In the genomic region with DNA sequence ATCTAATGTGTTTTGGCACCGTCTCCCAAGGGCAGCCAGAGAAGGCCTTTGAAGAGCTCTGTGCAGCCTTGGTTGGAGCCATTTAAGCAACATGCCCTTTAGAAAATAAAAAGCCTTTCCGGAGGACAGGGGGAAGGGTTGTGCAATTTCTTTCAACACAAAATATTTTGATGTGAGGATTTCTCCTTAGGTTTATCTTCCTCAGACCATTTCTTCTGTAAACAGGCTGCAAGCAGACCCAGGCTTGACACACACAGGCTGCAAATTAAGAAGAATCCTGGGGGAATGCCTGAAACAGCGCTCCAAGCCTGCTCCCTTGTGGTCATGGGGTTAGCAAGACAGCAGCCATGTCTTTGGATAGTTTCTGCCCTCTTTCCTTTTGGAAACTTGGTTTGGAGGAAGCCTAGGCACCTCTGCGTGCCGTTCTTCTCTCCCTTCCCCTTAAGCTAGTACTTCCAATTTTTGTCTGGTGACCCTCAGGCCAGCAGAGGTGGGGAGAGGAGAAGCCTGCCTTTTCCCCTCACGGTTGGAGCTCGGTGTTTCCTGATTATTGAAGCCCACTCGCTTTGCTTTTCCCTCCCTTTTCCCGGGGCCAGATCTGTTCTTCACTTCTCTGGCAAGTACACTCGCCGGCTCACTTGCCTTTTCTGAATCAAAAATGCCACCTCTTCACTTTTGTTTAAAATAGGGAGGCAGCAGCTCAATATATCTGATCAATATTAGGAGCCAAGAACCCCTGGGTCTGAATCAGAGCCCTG, we compare ENCODE assay signal across 9 cellular contexts. TPM values are rescaled to one million over a fixed set of nuclear protein-coding genes. Genes with fewer than 3 reads are reported as not detected.
DNase-seq lines count a peak whose midpoint lies in the region; ATAC-seq, FAIRE-seq and TF ChIP-seq lines count a peak whose summit lies in the region.
"Had no signal": no experiment of that assay in that cellular context is flagged by ENCODE, and none has a peak within 500 bp of the region (broad histone marks: within the 10 kb centered on the region; RNA-seq: fewer than 3 reads in every experiment).

No MANE protein-coding gene starts in this region.

- no peak overlapping the region for H3K27ac Mint-ChIP-seq in activated T-cell treated with anti-CD3 and anti-CD28 coated beads, Interleukin-2, amount 50 U/mL, for 24 hours

- H3K4me3 ChIP-seq in right atrium auricular region = no peak overlapping the region

- peak; percentile 4 for DNase-seq in HTR-8/SVneo (ENCODE audit: insufficient read length, low spot score)
- DNase-seq in right atrium auricular region (ENCODE audit: low spot score) = peak; percentile 78
- DNase-seq in smooth muscle cell of the brain vasculature (ENCODE audit: low read depth, low spot score) = peak; percentile 57
- no peak for DNase-seq in activated T-cell treated with anti-CD3 and anti-CD28 coated beads, Interleukin-2, amount 50 U/mL, for 24 hours
- no peak for DNase-seq in DMS79 treated with DMSO at 0.1 percent for 48 hours (lab: John Stamatoyannopoulos, UW)
- no peak for DNase-seq in RCC 7860 (ENCODE audit: low spot score)

- H3K27me3 Mint-ChIP-seq in activated T-cell treated with anti-CD3 and anti-CD28 coated beads, Interleukin-2, amount 50 U/mL, for 24 hours = no peaks in the 10 kb centered on the region

- H3K27ac ChIP-seq in right atrium auricular region = peak overlapping the region; percentile 47 to 64

- H3K4me1 ChIP-seq in right atrium auricular region = peaks cover 0 to 15% of the 10 kb centered on the region in 2 donors

- no peaks in the 10 kb centered on the region for H3K9me3 ChIP-seq in right atrium auricular region

- no peaks in the 10 kb centered on the region for H3K36me3 Mint-ChIP-seq in activated T-cell treated with anti-CD3 and anti-CD28 coated beads, Interleukin-2, amount 50 U/mL, for 24 hours (ENCODE audit: low read depth)

- H3K27me3 ChIP-seq in right atrium auricular region = no peaks in the 10 kb centered on the region

- no peak overlapping the region for H3K4me3 Mint-ChIP-seq in activated T-cell treated with anti-CD3 and anti-CD28 coated beads, Interleukin-2, amount 50 U/mL, for 24 hours

- ATAC-seq in SK-N-SH treated with all-trans-retinoic acid at 6 μM for 48 hours (peak; percentile 50), GM21367 (IDR thresholded peaks at IDR 0.05; ENCODE audit: unreplicated experiment) (no peak)

- peaks cover 28% of the 10 kb centered on the region for H3K4me1 Mint-ChIP-seq in activated T-cell treated with anti-CD3 and anti-CD28 coated beads, Interleukin-2, amount 50 U/mL, for 24 hours (ENCODE audit: low read depth)

- peaks cover 7% of the 10 kb centered on the region for H3K9me3 Mint-ChIP-seq in activated T-cell treated with anti-CD3 and anti-CD28 coated beads, Interleukin-2, amount 50 U/mL, for 24 hours

- TF ChIP-seq CTCF in right atrium auricular region (IDR thresholded peaks at IDR 0.05) = peak in 1 of 2 donors; percentile 50

- FAIRE-seq in HTR-8/SVneo (lab: Jason Lieb, UNC) (no peak), RCC 7860 (lab: Jason Lieb, UNC) (no peak)

- no peaks in the 10 kb centered on the region for H3K36me3 ChIP-seq in right atrium auricular region

TF ChIP-seq in SK-N-SH treated with all-trans-retinoic acid at 6 μM for 48 hours, 23 proteins besides CTCF, POLR2A, EP300 and RAD21 (continues in another document):
- TF ChIP-seq ZNF8 (CRISPR knock-in tag; IDR thresholded peaks at IDR 0.05) = no peak
- no peak for TF ChIP-seq GLIS3 (CRISPR knock-in tag; IDR thresholded peaks at IDR 0.05)
- TF ChIP-seq ZNF565 (CRISPR knock-in tag; conservative IDR thresholded peaks at IDR 0.05; ENCODE audit: low read depth) = no peak
- TF ChIP-seq, protein P1, sequence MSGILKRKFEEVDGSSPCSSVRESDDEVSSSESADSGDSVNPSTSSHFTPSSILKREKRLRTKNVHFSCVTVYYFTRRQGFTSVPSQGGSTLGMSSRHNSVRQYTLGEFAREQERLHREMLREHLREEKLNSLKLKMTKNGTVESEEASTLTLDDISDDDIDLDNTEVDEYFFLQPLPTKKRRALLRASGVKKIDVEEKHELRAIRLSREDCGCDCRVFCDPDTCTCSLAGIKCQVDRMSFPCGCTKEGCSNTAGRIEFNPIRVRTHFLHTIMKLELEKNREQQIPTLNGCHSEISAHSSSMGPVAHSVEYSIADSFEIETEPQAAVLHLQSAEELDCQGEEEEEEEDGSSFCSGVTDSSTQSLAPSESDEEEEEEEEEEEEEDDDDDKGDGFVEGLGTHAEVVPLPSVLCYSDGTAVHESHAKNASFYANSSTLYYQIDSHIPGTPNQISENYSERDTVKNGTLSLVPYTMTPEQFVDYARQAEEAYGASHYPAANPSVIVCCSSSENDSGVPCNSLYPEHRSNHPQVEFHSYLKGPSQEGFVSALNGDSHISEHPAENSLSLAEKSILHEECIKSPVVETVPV (CRISPR knock-in tag; IDR thresholded peaks at IDR 0.05) = no peak
- TF ChIP-seq SNAI2 (CRISPR knock-in tag; IDR thresholded peaks at IDR 0.05) = peak; percentile 85; the same call in 1 of the 2 replicates
- 0 out of 2 replicates have a peak, but pooled peaks have one; percentile 67 for TF ChIP-seq CSDC2 (CRISPR knock-in tag; IDR thresholded peaks at IDR 0.05)
- no peak for TF ChIP-seq TCF4 (CRISPR knock-in tag; IDR thresholded peaks at IDR 0.05; ENCODE audit: borderline replicate concordance)
- TF ChIP-seq ZFP30 (CRISPR knock-in tag; IDR thresholded peaks at IDR 0.05) = no peak
- TF ChIP-seq ZFP3 (CRISPR knock-in tag; IDR thresholded peaks at IDR 0.05) = 0 out of 2 replicates have a peak, but pooled peaks have one; percentile 19
- peak; percentile 56; the same call in 1 of the 2 replicates for TF ChIP-seq ZC3H10 (CRISPR knock-in tag; IDR thresholded peaks at IDR 0.05)
- no peak for TF ChIP-seq PPARA (CRISPR knock-in tag; IDR thresholded peaks at IDR 0.05; ENCODE audit: borderline replicate concordance)
- no peak for TF ChIP-seq BACH2 (CRISPR knock-in tag; IDR thresholded peaks at IDR 0.05; ENCODE audit: borderline replicate concordance)
- TF ChIP-seq, protein P2, sequence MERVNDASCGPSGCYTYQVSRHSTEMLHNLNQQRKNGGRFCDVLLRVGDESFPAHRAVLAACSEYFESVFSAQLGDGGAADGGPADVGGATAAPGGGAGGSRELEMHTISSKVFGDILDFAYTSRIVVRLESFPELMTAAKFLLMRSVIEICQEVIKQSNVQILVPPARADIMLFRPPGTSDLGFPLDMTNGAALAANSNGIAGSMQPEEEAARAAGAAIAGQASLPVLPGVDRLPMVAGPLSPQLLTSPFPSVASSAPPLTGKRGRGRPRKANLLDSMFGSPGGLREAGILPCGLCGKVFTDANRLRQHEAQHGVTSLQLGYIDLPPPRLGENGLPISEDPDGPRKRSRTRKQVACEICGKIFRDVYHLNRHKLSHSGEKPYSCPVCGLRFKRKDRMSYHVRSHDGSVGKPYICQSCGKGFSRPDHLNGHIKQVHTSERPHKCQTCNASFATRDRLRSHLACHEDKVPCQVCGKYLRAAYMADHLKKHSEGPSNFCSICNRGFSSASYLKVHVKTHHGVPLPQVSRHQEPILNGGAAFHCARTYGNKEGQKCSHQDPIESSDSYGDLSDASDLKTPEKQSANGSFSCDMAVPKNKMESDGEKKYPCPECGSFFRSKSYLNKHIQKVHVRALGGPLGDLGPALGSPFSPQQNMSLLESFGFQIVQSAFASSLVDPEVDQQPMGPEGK (CRISPR knock-in tag; IDR thresholded peaks at IDR 0.05; ENCODE audit: borderline replicate concordance) = no peak
- TF ChIP-seq, protein P3, sequence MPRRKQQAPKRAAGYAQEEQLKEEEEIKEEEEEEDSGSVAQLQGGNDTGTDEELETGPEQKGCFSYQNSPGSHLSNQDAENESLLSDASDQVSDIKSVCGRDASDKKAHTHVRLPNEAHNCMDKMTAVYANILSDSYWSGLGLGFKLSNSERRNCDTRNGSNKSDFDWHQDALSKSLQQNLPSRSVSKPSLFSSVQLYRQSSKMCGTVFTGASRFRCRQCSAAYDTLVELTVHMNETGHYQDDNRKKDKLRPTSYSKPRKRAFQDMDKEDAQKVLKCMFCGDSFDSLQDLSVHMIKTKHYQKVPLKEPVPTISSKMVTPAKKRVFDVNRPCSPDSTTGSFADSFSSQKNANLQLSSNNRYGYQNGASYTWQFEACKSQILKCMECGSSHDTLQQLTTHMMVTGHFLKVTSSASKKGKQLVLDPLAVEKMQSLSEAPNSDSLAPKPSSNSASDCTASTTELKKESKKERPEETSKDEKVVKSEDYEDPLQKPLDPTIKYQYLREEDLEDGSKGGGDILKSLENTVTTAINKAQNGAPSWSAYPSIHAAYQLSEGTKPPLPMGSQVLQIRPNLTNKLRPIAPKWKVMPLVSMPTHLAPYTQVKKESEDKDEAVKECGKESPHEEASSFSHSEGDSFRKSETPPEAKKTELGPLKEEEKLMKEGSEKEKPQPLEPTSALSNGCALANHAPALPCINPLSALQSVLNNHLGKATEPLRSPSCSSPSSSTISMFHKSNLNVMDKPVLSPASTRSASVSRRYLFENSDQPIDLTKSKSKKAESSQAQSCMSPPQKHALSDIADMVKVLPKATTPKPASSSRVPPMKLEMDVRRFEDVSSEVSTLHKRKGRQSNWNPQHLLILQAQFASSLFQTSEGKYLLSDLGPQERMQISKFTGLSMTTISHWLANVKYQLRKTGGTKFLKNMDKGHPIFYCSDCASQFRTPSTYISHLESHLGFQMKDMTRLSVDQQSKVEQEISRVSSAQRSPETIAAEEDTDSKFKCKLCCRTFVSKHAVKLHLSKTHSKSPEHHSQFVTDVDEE (CRISPR knock-in tag; IDR thresholded peaks at IDR 0.05) = no peak
- no peak; the same call in 1 of the 2 replicates for TF ChIP-seq OSR1 (CRISPR knock-in tag; IDR thresholded peaks at IDR 0.05)
- no peak for TF ChIP-seq ARNTL (CRISPR knock-in tag; IDR thresholded peaks at IDR 0.05; ENCODE audit: borderline replicate concordance, low read depth)
- TF ChIP-seq, protein P4, sequence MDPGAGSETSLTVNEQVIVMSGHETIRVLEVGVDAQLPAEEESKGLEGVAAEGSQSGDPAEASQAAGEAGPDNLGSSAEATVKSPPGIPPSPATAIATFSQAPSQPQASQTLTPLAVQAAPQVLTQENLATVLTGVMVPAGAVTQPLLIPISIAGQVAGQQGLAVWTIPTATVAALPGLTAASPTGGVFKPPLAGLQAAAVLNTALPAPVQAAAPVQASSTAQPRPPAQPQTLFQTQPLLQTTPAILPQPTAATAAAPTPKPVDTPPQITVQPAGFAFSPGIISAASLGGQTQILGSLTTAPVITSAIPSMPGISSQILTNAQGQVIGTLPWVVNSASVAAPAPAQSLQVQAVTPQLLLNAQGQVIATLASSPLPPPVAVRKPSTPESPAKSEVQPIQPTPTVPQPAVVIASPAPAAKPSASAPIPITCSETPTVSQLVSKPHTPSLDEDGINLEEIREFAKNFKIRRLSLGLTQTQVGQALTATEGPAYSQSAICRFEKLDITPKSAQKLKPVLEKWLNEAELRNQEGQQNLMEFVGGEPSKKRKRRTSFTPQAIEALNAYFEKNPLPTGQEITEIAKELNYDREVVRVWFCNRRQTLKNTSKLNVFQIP (CRISPR knock-in tag; IDR thresholded peaks at IDR 0.05; ENCODE audit: borderline replicate concordance, low read depth) = no peak
- no peak; the same call in 1 of the 2 replicates for TF ChIP-seq RARB (CRISPR knock-in tag; IDR thresholded peaks at IDR 0.05)
- no peak for TF ChIP-seq ZNF70 (CRISPR knock-in tag; IDR thresholded peaks at IDR 0.05)
- no peak for TF ChIP-seq TOX (CRISPR knock-in tag; IDR thresholded peaks at IDR 0.05; ENCODE audit: borderline replicate concordance)
- no peak for TF ChIP-seq ESRRG (CRISPR knock-in tag; IDR thresholded peaks at IDR 0.05)
- TF ChIP-seq ISL1 (CRISPR knock-in tag; IDR thresholded peaks at IDR 0.05) = 0 out of 2 replicates have a peak, but pooled peaks have one; percentile 32

RNA-seq across cellular contexts. Expression of a gene that starts 39.6 kb away (rescaled TPM):
- not detected for total RNA-seq in right atrium auricular region
- total RNA-seq: mononuclear cell had no signal

Comparison
In these comparisons a context has a peak if more than half of its experiments do, and no peak if none do; other contexts are left out.
1. DNase-seq: peak in HTR-8/SVneo (single experiment), right atrium auricular region (single experiment) and smooth muscle cell of the brain vasculature (single experiment); none in activated T-cell treated with anti-CD3 and anti-CD28 coated beads, Interleukin-2, amount 50 U/mL, for 24 hours (single experiment), DMS79 treated with DMSO at 0.1 percent for 48 hours (single experiment) and RCC 7860 (single experiment).